Comparison of ENCODE assay signal across 24 cellular contexts in the genomic region with DNA sequence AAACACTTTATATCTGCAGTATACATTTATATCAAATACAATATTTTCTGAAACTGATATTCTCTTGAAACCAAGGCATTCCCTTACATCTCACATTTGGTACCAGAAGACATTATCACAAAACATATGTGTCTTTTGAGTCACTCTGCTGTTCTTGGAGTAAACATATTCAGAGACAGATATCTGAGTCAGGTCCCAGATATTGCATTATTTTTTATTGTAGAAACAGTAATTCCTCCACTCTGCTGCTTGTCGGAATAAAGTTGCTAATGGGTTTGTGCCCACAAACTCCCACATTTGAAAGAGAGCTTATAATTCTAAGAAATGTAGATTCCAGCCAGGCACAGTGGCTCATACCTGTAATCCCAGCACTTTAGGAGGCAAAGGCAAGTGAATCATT.
"Had no signal": no experiment of that assay in that cellular context is flagged by ENCODE, and none has a peak within 500 bp of the region (broad histone marks: within the 10 kb centered on the region; RNA-seq: fewer than 3 reads in every experiment).

No MANE protein-coding gene starts in this region.

- H3K4me3 ChIP-seq: coronary artery, esophagus muscularis mucosa, gastroesophageal sphincter, heart left ventricle, hepatocyte, left lung, neural progenitor cell, prostate gland, right atrium auricular region, sigmoid colon, skin epidermis, spleen, testis, tibial artery had no signal

- DNase-seq: dermis blood vessel endothelial cell; effector memory CD4-positive, alpha-beta T cell; heart left ventricle; left cardiac atrium; left lung; mammary epithelial cell; mesendoderm; midbrain; naive thymus-derived CD4-positive, alpha-beta T cell; sigmoid colon; spleen; stimulated activated CD4-positive, alpha-beta T cell treated with anti-CD3 and anti-CD28 coated beads, Interleukin-4, amount 100 ng/mL, for 4 hours; stimulated activated naive CD8-positive, alpha-beta T cell treated with anti-CD3 and anti-CD28 coated beads, Interleukin-15, Interleukin-2, amounts not matched to agents 100 U/mL and 50 U/mL, for 24 hours; substantia nigra; testis; tibial artery had no signal
